ENCODE assay signal across 12 cellular contexts in genomic region chr5:138716456-138716924, GRCh38. TPM values are rescaled to one million over a fixed set of nuclear protein-coding genes. Genes with fewer than 3 reads are reported as not detected.
DNase-seq lines count a peak whose midpoint lies in the region; ATAC-seq and TF ChIP-seq lines count a peak whose summit lies in the region.
"Had no signal": no experiment of that assay in that cellular context is flagged by ENCODE, and none has a peak within 500 bp of the region (broad histone marks: within the 10 kb centered on the region; RNA-seq: fewer than 3 reads in every experiment).

No MANE protein-coding gene starts in this region.

- peaks cover 0 to 5% (median 0%) of the 10 kb centered on the region in 5 experiments for H3K9me3 Mint-ChIP-seq in brain
- no peaks in the 10 kb centered on the region for H3K9me3 Mint-ChIP-seq in type B pancreatic cell

- H3K4me1 Mint-ChIP-seq in brain (peaks cover 28% of the 10 kb centered on the region), type B pancreatic cell (ENCODE audit: unreplicated experiment) (peaks cover 27% of the 10 kb centered on the region)

- H3K36me3 Mint-ChIP-seq in brain (no peaks in the 10 kb centered on the region), type B pancreatic cell (no peaks in the 10 kb centered on the region)

- ATAC-seq in Right ventricle myocardium superior (ENCODE audit: poor library complexity) (peak; percentile 25), GM19463 (IDR thresholded peaks at IDR 0.05; ENCODE audit: unreplicated experiment) (no peak)

- H3K27ac Mint-ChIP-seq in brain (peak overlapping the region in 3 of 5 experiments; percentile 82 to 87 (median 84)), type B pancreatic cell (peak overlapping the region; percentile 15)

- DNase-seq in Right ventricle myocardium superior = no peak
- no peak for DNase-seq in cardiac septum (ENCODE audit: low spot score)
- DNase-seq in NCI-H345 (lab: John Stamatoyannopoulos, UW) = peak; percentile 89
- no peak for DNase-seq in type B pancreatic cell (ENCODE audit: extremely low spot score, unreplicated experiment)
- DNase-seq in activated T-cell treated with anti-CD3 and anti-CD28 coated beads for 4 hours = no peak
- DNase-seq in COLO668 (lab: John Stamatoyannopoulos, UW; ENCODE audit: unreplicated experiment) = no peak
- DNase-seq: esophagus squamous epithelium; kidney glomerular epithelial cell; stimulated activated CD4-positive, alpha-beta T cell treated with anti-CD3 and anti-CD28 coated beads, Interleukin-4, amount 100 ng/mL, for 1 hour; T1000 had no signal

- H3K27me3 Mint-ChIP-seq in brain (peaks cover 8% of the 10 kb centered on the region), type B pancreatic cell (no peaks in the 10 kb centered on the region)

- intact Hi-C loops in Right ventricle myocardium superior (cut with DNase I) = no loop called here
- intact Hi-C loops in cardiac septum (cut with DNase I) = no loop called here

- TF ChIP-seq CTCF in brain (conservative IDR thresholded peaks at IDR 0.05) = no peak
- no peak for TF ChIP-seq CTCF in type B pancreatic cell (conservative IDR thresholded peaks at IDR 0.05)

- H3K4me3 Mint-ChIP-seq in brain (peak overlapping the region in 2 of 5 experiments; percentile 22 to 30), type B pancreatic cell (no peak overlapping the region)

RNA-seq across cellular contexts. Expression of gene CTNNA1, which starts 36.7 kb away (rescaled TPM):
- total RNA-seq in Right ventricle myocardium superior (297 TPM), cardiac septum (427 TPM), type B pancreatic cell (ENCODE audit: low replicate concordance) (371 and 498 TPM in 2 replicates)
- polyA plus RNA-seq in brain (ENCODE audit: insufficient read depth, low read depth, low replicate concordance) = 185 TPM
